In the genomic region with DNA sequence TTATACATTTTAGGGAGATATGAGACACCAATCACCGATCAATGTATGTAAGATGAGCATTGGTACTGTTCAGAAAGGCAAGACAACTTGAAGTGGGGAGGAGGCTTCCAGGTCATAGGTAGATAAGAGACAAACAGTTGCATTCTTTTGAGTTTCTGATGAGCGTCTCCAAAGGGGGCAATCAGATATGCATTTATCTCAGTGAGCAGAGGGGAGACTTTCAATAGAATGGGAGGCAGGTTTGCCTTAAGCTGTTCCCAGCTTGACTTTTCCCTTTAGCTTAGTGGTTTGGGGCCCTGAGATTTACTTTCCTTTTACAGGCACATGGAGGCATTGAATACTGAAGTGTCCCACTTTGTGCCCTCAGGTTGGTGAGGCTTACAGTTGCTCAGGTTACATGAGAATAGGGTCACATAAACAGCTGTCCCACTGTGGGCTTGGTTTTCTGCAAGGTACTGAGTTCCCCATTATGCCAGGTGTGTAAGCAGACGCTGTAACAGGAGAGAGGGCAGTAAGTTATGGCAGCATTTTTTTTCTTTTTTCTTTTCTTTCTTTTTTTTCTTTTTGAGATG, we compare ENCODE assay signal across 19 cellular contexts.
"Had no signal": no experiment of that assay in that cellular context is flagged by ENCODE, and none has a peak within 500 bp of the region (broad histone marks: within the 10 kb centered on the region; RNA-seq: fewer than 3 reads in every experiment).

No MANE protein-coding gene starts in this region.

- H3K9me3 Mint-ChIP-seq: stimulated activated naive CD8-positive, alpha-beta T cell treated with anti-CD3 and anti-CD28 coated beads, Interleukin-15, amount 100 ng/mL, for 72 hours had no signal

- H3K27ac Mint-ChIP-seq: effector memory CD8-positive, alpha-beta T cell; mesothelial cell of epicardium; nephron; stimulated activated naive B cell treated with anti-CD40 and anti-IgM and Interleukin-4, amounts not matched to agents 10 μg/mL and 1 μg/mL and 100 μg/mL, for 72 hours; stimulated activated naive CD8-positive, alpha-beta T cell treated with anti-CD3 and anti-CD28 coated beads, Interleukin-15, amount 100 ng/mL, for 72 hours had no signal

- DNase-seq: effector memory CD8-positive, alpha-beta T cell; esophagus squamous epithelium; foreskin fibroblast; glutamatergic neuron; islet precursor cell; left lung; occipital lobe; spleen; stimulated activated CD4-positive, alpha-beta T cell treated with anti-CD3 and anti-CD28 coated beads, Interleukin-15, amount 100 ng/mL, for 24 hours; stimulated activated CD4-positive, alpha-beta T cell treated with anti-CD3 and anti-CD28 coated beads, Interleukin-1b, Interleukin-23, amount 100 ng/mL, for 48 hours; stimulated activated CD4-positive, alpha-beta T cell treated with anti-CD3 and anti-CD28 coated beads, Interleukin-4, amount 100 ng/mL, for 4 hours; stimulated activated naive B cell treated with anti-CD40 and anti-IgM and Interleukin-4, amounts not matched to agents 10 μg/mL and 1 μg/mL and 100 μg/mL, for 72 hours; stimulated activated naive CD8-positive, alpha-beta T cell treated with anti-CD3 and anti-CD28 coated beads, Interleukin-15, amount 100 ng/mL, for 72 hours; testis; upper lobe of right lung had no signal

- H3K36me3 Mint-ChIP-seq: mesothelial cell of epicardium had no signal

- H3K4me3 Mint-ChIP-seq: effector memory CD8-positive, alpha-beta T cell; mesothelial cell of epicardium; nephron; stimulated activated naive B cell treated with anti-CD40 and anti-IgM and Interleukin-4, amounts not matched to agents 10 μg/mL and 1 μg/mL and 100 μg/mL, for 72 hours; stimulated activated naive CD8-positive, alpha-beta T cell treated with anti-CD3 and anti-CD28 coated beads, Interleukin-15, amount 100 ng/mL, for 72 hours had no signal

- ATAC-seq: effector memory CD8-positive, alpha-beta T cell; gastroesophageal sphincter; left lung; sciatic nerve; stimulated activated naive B cell treated with anti-CD40 and anti-IgM and Interleukin-4, amounts not matched to agents 10 μg/mL and 1 μg/mL and 100 μg/mL, for 72 hours; stimulated activated naive CD8-positive, alpha-beta T cell treated with anti-CD3 and anti-CD28 coated beads, Interleukin-15, amount 100 ng/mL, for 72 hours; upper lobe of right lung had no signal

- H3K4me1 Mint-ChIP-seq: nephron; stimulated activated naive B cell treated with anti-CD40 and anti-IgM and Interleukin-4, amounts not matched to agents 10 μg/mL and 1 μg/mL and 100 μg/mL, for 72 hours; stimulated activated naive CD8-positive, alpha-beta T cell treated with anti-CD3 and anti-CD28 coated beads, Interleukin-15, amount 100 ng/mL, for 72 hours had no signal
